Comparison of ENCODE assay signal across 8 cellular contexts in genomic region chr7:129244220-129244619, GRCh38.
"Had no signal": no experiment of that assay in that cellular context is flagged by ENCODE, and none has a peak within 500 bp of the region (broad histone marks: within the 10 kb centered on the region; RNA-seq: fewer than 3 reads in every experiment).

No MANE protein-coding gene starts in this region.

- H3K4me2 ChIP-seq: GM23338 had no signal

- FAIRE-seq: H1, H54 had no signal

- H3K27me3 Mint-ChIP-seq: IgD-negative memory B cell had no signal

- H2AFZ ChIP-seq: GM23338 had no signal

- H3K27ac ChIP-seq: HL-60 had no signal

- DNase-seq: H9, HCEC 1CT, KG1 had no signal

- ATAC-seq: GM23338 had no signal

- H3K27ac Mint-ChIP-seq: GM23338, H9, IgD-negative memory B cell had no signal

- H3K4me3 Mint-ChIP-seq: GM23338, H9, IgD-negative memory B cell had no signal

- H3K4me3 ChIP-seq: GM23338 had no signal
